ENCODE assay signal across 10 cellular contexts in the genomic region with DNA sequence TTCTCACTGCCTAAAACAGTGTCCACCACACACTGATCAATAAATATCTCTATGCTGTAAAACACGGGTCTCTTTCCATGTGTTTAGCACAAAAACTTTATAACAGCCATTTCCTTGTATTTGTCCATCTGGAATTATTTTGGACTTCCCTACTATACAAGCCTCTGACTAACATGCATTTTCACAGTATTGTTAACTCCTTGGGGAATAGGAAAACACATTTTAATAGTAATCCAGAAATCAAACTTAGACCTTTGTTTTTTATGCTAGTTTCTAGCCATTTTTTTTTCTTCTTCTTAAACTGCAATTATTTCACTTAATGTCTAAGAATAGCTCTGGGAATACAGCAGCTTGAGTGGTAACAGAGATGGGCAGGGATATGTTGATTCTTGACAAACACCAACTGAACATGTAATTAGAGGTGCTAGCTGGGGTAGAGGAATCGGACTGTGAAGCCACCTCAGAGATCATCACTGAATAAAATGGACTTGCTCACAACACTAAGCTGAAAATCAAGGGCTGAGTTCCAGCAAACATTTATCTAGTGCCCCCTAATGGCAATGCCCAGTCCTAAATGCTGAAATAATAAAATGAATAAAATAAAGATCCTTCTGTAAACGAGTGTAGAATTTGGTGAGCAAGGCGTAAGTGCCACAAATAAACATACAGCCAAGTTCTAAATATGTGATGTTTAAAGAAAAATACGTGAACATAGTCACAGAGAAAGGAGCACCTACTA.
DNase-seq lines count a peak whose midpoint lies in the region; TF ChIP-seq lines count a peak whose summit lies in the region.
"Had no signal": no experiment of that assay in that cellular context is flagged by ENCODE, and none has a peak within 500 bp of the region (broad histone marks: within the 10 kb centered on the region; RNA-seq: fewer than 3 reads in every experiment).

No MANE protein-coding gene starts in this region.

- intact Hi-C loops in activated CD4-positive, alpha-beta T cell treated with anti-CD3 and anti-CD28 coated beads, Interleukin-2, amount 10 ng/mL, durations not matched to agents 24 days and 14 days (cut with micrococcal nuclease) = no loop called here
- intact Hi-C loops in sigmoid colon (cut with DNase I) = no loop called here

- H3K27ac Mint-ChIP-seq in activated CD4-positive, alpha-beta T cell treated with anti-CD3 and anti-CD28 coated beads, Interleukin-2, amount 10 ng/mL, durations not matched to agents 24 days and 14 days = no peak overlapping the region
- H3K27ac Mint-ChIP-seq: activated CD4-positive, alpha-beta memory T cell treated with anti-CD3 and anti-CD28 coated beads for 36 hours had no signal

- no peaks in the 10 kb centered on the region for H3K27me3 ChIP-seq in sigmoid colon

- H3K27me3 Mint-ChIP-seq in activated CD4-positive, alpha-beta T cell treated with anti-CD3 and anti-CD28 coated beads, Interleukin-2, amount 10 ng/mL, durations not matched to agents 24 days and 14 days = no peaks in the 10 kb centered on the region
- H3K27me3 Mint-ChIP-seq: activated CD4-positive, alpha-beta memory T cell treated with anti-CD3 and anti-CD28 coated beads for 36 hours had no signal

- TF ChIP-seq EP300 in sigmoid colon (IDR thresholded peaks at IDR 0.05) = no peak

- TF ChIP-seq POLR2A in sigmoid colon (IDR thresholded peaks at IDR 0.05) = no peak

- no peaks in the 10 kb centered on the region for H3K36me3 ChIP-seq in sigmoid colon
- H3K36me3 ChIP-seq: esophagus muscularis mucosa had no signal

- peaks cover 0 to 3% (median 0%) of the 10 kb centered on the region in 4 donors for H3K4me1 ChIP-seq in sigmoid colon
- H3K4me1 ChIP-seq: esophagus muscularis mucosa had no signal

- H3K4me3 Mint-ChIP-seq in activated CD4-positive, alpha-beta T cell treated with anti-CD3 and anti-CD28 coated beads, Interleukin-2, amount 10 ng/mL, durations not matched to agents 24 days and 14 days = no peak overlapping the region
- H3K4me3 Mint-ChIP-seq: activated CD4-positive, alpha-beta memory T cell treated with anti-CD3 and anti-CD28 coated beads for 36 hours had no signal

- H3K9me3 ChIP-seq in sigmoid colon = no peaks in the 10 kb centered on the region
- H3K9me3 ChIP-seq: esophagus muscularis mucosa had no signal

- no peaks in the 10 kb centered on the region for H3K4me1 Mint-ChIP-seq in activated CD4-positive, alpha-beta T cell treated with anti-CD3 and anti-CD28 coated beads, Interleukin-2, amount 10 ng/mL, durations not matched to agents 24 days and 14 days

- peak; percentile 53 for DNase-seq in AG10803 (ENCODE audit: low read depth)
- peak; percentile 52 for DNase-seq in HEK293T (ENCODE audit: extremely low spot score)
- DNase-seq in amniotic epithelial cell (ENCODE audit: low read depth) = peak; percentile 56
- DNase-seq in kidney glomerular epithelial cell (lab: John Stamatoyannopoulos, UW) = peak; percentile 40
- DNase-seq in GDM1 (lab: John Stamatoyannopoulos, UW) = no peak
- DNase-seq in activated CD4-positive, alpha-beta T cell treated with anti-CD3 and anti-CD28 coated beads, Interleukin-2, amount 10 ng/mL, durations not matched to agents 24 days and 14 days = no peak
- no peak for DNase-seq in effector CD4-positive, alpha-beta T cell
- DNase-seq in sigmoid colon = no peak
- DNase-seq: activated CD4-positive, alpha-beta memory T cell treated with anti-CD3 and anti-CD28 coated beads for 36 hours had no signal

- POLR2A ChIA-PET in HEK293T (lab: Yijun Ruan, JAX) = no interaction called here

- H3K27ac ChIP-seq in sigmoid colon = no peak overlapping the region
- H3K27ac ChIP-seq: esophagus muscularis mucosa had no signal

- no peaks in the 10 kb centered on the region for H3K36me3 Mint-ChIP-seq in activated CD4-positive, alpha-beta T cell treated with anti-CD3 and anti-CD28 coated beads, Interleukin-2, amount 10 ng/mL, durations not matched to agents 24 days and 14 days (ENCODE audit: low read depth)
- H3K36me3 Mint-ChIP-seq: activated CD4-positive, alpha-beta memory T cell treated with anti-CD3 and anti-CD28 coated beads for 36 hours had no signal

- no peaks in the 10 kb centered on the region for H3K9me3 Mint-ChIP-seq in activated CD4-positive, alpha-beta T cell treated with anti-CD3 and anti-CD28 coated beads, Interleukin-2, amount 10 ng/mL, durations not matched to agents 24 days and 14 days
- H3K9me3 Mint-ChIP-seq: activated CD4-positive, alpha-beta memory T cell treated with anti-CD3 and anti-CD28 coated beads for 36 hours had no signal

- peak; percentile 60 for TF ChIP-seq CTCF in AG10803 (conservative IDR thresholded peaks at IDR 0.05; ENCODE audit: low read length)
- no peak for TF ChIP-seq CTCF in sigmoid colon (IDR thresholded peaks at IDR 0.05)

- CTCF ChIA-PET in HEK293T (lab: Yijun Ruan, JAX) = no interaction called here

- WGBS in sigmoid colon, 2 donors = 30 to 50% methylated on average over 5 of the region's 5 CpGs

- no peak overlapping the region for H3K4me3 ChIP-seq in AG10803 (ENCODE audit: low read length)
- no peak overlapping the region for H3K4me3 ChIP-seq in sigmoid colon
- H3K4me3 ChIP-seq: esophagus muscularis mucosa had no signal

TF ChIP-seq in HEK293T, 16 proteins besides CTCF, POLR2A, EP300 and RAD21:
- TF ChIP-seq SUZ12 (IDR thresholded peaks at IDR 0.05) = no peak

Comparison
In these comparisons a context has a peak if more than half of its experiments do, and no peak if none do; other contexts are left out.
1. DNase-seq: peak in AG10803 (single experiment), HEK293T (single experiment), amniotic epithelial cell (single experiment) and kidney glomerular epithelial cell (single experiment); none in GDM1 (single experiment), activated CD4-positive, alpha-beta T cell treated with anti-CD3 and anti-CD28 coated beads, Interleukin-2, amount 10 ng/mL, durations not matched to agents 24 days and 14 days (single experiment), effector CD4-positive, alpha-beta T cell (single experiment) and sigmoid colon (single experiment).